Comparison of ENCODE assay signal across 22 cellular contexts in genomic region chr6:14682821-14683220, GRCh38.
A peak's percentile ranks its signal among the peaks of the same experiment; 100 is the strongest.
DNase-seq lines count a peak whose midpoint lies in the region; ATAC-seq and TF ChIP-seq lines count a peak whose summit lies in the region.
"Had no signal": no experiment of that assay in that cellular context is flagged by ENCODE, and none has a peak within 500 bp of the region (broad histone marks: within the 10 kb centered on the region; RNA-seq: fewer than 3 reads in every experiment).

No MANE protein-coding gene starts in this region.

- no peaks in the 10 kb centered on the region for H3K79me2 ChIP-seq in mesendoderm (ENCODE audit: control insufficient read depth, insufficient read depth, low read length)

- H2BK5ac ChIP-seq in mesendoderm (ENCODE audit: low read length) = no peak overlapping the region

- H3K9ac ChIP-seq in endodermal cell (ENCODE audit: extremely low read depth, low read length, poor library complexity, severe bottlenecking) (peak overlapping the region; percentile 4), mesendoderm (ENCODE audit: low read length) (no peak overlapping the region)

- no peak overlapping the region for H3K4me3 Mint-ChIP-seq in endodermal cell
- H3K4me3 Mint-ChIP-seq: B cell, immature natural killer cell had no signal

- H3K9me3 ChIP-seq in endodermal cell (ENCODE audit: control insufficient read depth, low read length) (no peaks in the 10 kb centered on the region), body of pancreas (no peaks in the 10 kb centered on the region)
- H3K9me3 ChIP-seq: adrenal gland, HAP-1, pancreas, SJSA1 had no signal

- H3K36me3 Mint-ChIP-seq in endodermal cell (ENCODE audit: low read depth) = no peaks in the 10 kb centered on the region
- H3K36me3 Mint-ChIP-seq: immature natural killer cell had no signal

- intact Hi-C loops in body of pancreas (cut with DNase I) = no loop called here

- H3K18ac ChIP-seq in mesendoderm (ENCODE audit: low read length) = no peak overlapping the region

- peaks cover 42% of the 10 kb centered on the region for H3K4me1 Mint-ChIP-seq in endodermal cell
- H3K4me1 Mint-ChIP-seq: immature natural killer cell had no signal

- H3K27ac ChIP-seq in endodermal cell (ENCODE audit: low read depth, low read length) (no peak overlapping the region), mesendoderm (ENCODE audit: low read depth, low read length) (no peak overlapping the region), body of pancreas (no peak overlapping the region)
- H3K27ac ChIP-seq: adrenal gland, coronary artery, pancreas, SJSA1, skin epidermis had no signal

- H3K56ac ChIP-seq in mesendoderm (ENCODE audit: low read length) = no peak overlapping the region

- peak; percentile 76 for DNase-seq in EH (ENCODE audit: low read depth)
- DNase-seq in NCI-H226 = peak; percentile 64
- DNase-seq in endodermal cell = no peak
- DNase-seq in mesendoderm = peak; percentile 32
- no peak for DNase-seq in NCI-H748 (lab: John Stamatoyannopoulos, UW; ENCODE audit: unreplicated experiment)
- DNase-seq in body of pancreas = no peak
- DNase-seq in HPDE6-E6E7 (ENCODE audit: extremely low spot score) = no peak
- DNase-seq: activated CD4-positive, CD25-positive, alpha-beta regulatory T cell treated with anti-CD3 and anti-CD28 coated beads, Interleukin-2, amount 50 U/mL, for 72 hours; Calu3; head of caudate nucleus; immature natural killer cell; naive B cell; NCI-H1694 treated with DMSO at 0.1 percent for 48 hours; pancreas had no signal

- ATAC-seq in HG03280 (IDR thresholded peaks at IDR 0.05; ENCODE audit: unreplicated experiment) (no peak), body of pancreas (no peak)

- H4K5ac ChIP-seq in mesendoderm (ENCODE audit: low read length) = no peak overlapping the region

- H3K27me3 ChIP-seq in endodermal cell (ENCODE audit: control insufficient read depth, insufficient read depth, low read length, poor library complexity, severe bottlenecking) (no peaks in the 10 kb centered on the region), mesendoderm (ENCODE audit: insufficient read depth, low read length, poor library complexity) (no peaks in the 10 kb centered on the region), body of pancreas (no peaks in the 10 kb centered on the region)
- H3K27me3 ChIP-seq: adrenal gland, pancreas, SJSA1 had no signal

- no peaks in the 10 kb centered on the region for H3K9me3 Mint-ChIP-seq in endodermal cell
- H3K9me3 Mint-ChIP-seq: immature natural killer cell had no signal

- H3K79me1 ChIP-seq in mesendoderm (ENCODE audit: low read length) = no peaks in the 10 kb centered on the region

- no peak overlapping the region for H4K8ac ChIP-seq in mesendoderm (ENCODE audit: low read depth, low read length)

- no CpG with 5 or more reads among the region's 1 CpG for WGBS in endodermal cell (ENCODE audit: insufficient coverage in 1 of 2, insufficient read length in 1 of 2), 2 experiments
- WGBS in mesendoderm (ENCODE audit: extremely low coverage, insufficient coverage, low lambda C conversion rate) = no CpG with 5 or more reads among the region's 1 CpG
- 88 to 100% methylated on average over 1 of the region's 1 CpG for WGBS in body of pancreas, 2 donors

- no peak overlapping the region for H3K23ac ChIP-seq in mesendoderm (ENCODE audit: low read length)

- no peak overlapping the region for H3K4me2 ChIP-seq in mesendoderm (ENCODE audit: low read length)

- no peak for TF ChIP-seq POLR2A in body of pancreas (IDR thresholded peaks at IDR 0.05)

- peaks cover 6% of the 10 kb centered on the region for H3K27me3 Mint-ChIP-seq in endodermal cell (ENCODE audit: insufficient read depth)
- H3K27me3 Mint-ChIP-seq: B cell, naive B cell had no signal

- H3K4me3 ChIP-seq in endodermal cell (ENCODE audit: low read length) (no peak overlapping the region), mesendoderm (ENCODE audit: low read length) (no peak overlapping the region), body of pancreas (no peak overlapping the region)
- H3K4me3 ChIP-seq: adrenal gland, coronary artery, HAP-1, lung, pancreas, SJSA1, skin epidermis had no signal

- no peak overlapping the region for H2BK15ac ChIP-seq in mesendoderm (replicated peaks; ENCODE audit: low read depth)

- H2BK120ac ChIP-seq in mesendoderm (ENCODE audit: low read depth, low read length) = no peak overlapping the region

- TF ChIP-seq CTCF in endodermal cell (conservative IDR thresholded peaks at IDR 0.05) (no peak), body of pancreas (IDR thresholded peaks at IDR 0.05) (no peak)

- H3K36me3 ChIP-seq in endodermal cell (ENCODE audit: control insufficient read depth, insufficient read depth, low read length) = no peaks in the 10 kb centered on the region
- H3K36me3 ChIP-seq in mesendoderm (ENCODE audit: control insufficient read depth, insufficient read depth, low read length) = no peaks in the 10 kb centered on the region
- H3K36me3 ChIP-seq in body of pancreas (replicated peaks in 1 of 2; ENCODE audit: insufficient read depth in 1 of 2, low read depth in 2 of 2) = no peaks in the 10 kb centered on the region
- H3K36me3 ChIP-seq: adrenal gland, HAP-1, pancreas, SJSA1 had no signal

- H3K4ac ChIP-seq in mesendoderm (ENCODE audit: low read depth, low read length) = no peak overlapping the region

- H3K4me1 ChIP-seq in endodermal cell (ENCODE audit: control insufficient read depth, insufficient read depth, low read length) (peaks cover 16% of the 10 kb centered on the region), mesendoderm (ENCODE audit: control insufficient read depth, low read depth, low read length) (peaks cover 2% of the 10 kb centered on the region), body of pancreas (no peaks in the 10 kb centered on the region)
- H3K4me1 ChIP-seq: adrenal gland, HAP-1, pancreas had no signal

- no peak overlapping the region for H2AK5ac ChIP-seq in mesendoderm (ENCODE audit: low read length)

- peak overlapping the region; percentile 22 for H3K27ac Mint-ChIP-seq in endodermal cell
- H3K27ac Mint-ChIP-seq: immature natural killer cell had no signal

Comparison
In these comparisons a context has a peak if more than half of its experiments do, and no peak if none do; other contexts are left out.
1. DNase-seq: peak in EH (single experiment), NCI-H226 (single experiment) and mesendoderm (single experiment); none in endodermal cell (single experiment), NCI-H748 (single experiment), body of pancreas (0 of 4) and HPDE6-E6E7 (single experiment).